ENCODE assay signal across 8 cellular contexts in genomic region chr12:120538281-120539156, GRCh38. TPM values are rescaled to one million over a fixed set of nuclear protein-coding genes. Genes with fewer than 3 reads are reported as not detected.
DNase-seq lines count a peak whose midpoint lies in the region; ATAC-seq, FAIRE-seq and TF ChIP-seq lines count a peak whose summit lies in the region.

No MANE protein-coding gene starts in this region.

- peak in 1 of 4 donors; percentile 34 for TF ChIP-seq EP300 in sigmoid colon (IDR thresholded peaks at IDR 0.05)

- peak overlapping the region; percentile 94 for H3K4me3 Mint-ChIP-seq in activated T-cell treated with anti-CD3 and anti-CD28 coated beads, Interleukin-2, amount 50 U/mL, for 24 hours
- H3K4me3 Mint-ChIP-seq in activated CD4-positive, alpha-beta memory T cell treated with anti-CD3 and anti-CD28 coated beads, Interleukin-2, amount 10 ng/mL, durations not matched to agents 7 days and 5 days, result peak overlapping the region; percentile 88

- ATAC-seq in Right ventricle myocardium superior (ENCODE audit: poor library complexity), result peak; percentile 77

- H3K4me1 ChIP-seq in sigmoid colon, result peaks cover 0 to 86% (median 82%) of the 10 kb centered on the region in 4 donors

- no peak for TF ChIP-seq CTCF in sigmoid colon (IDR thresholded peaks at IDR 0.05)

- TF ChIP-seq POLR2A in sigmoid colon (IDR thresholded peaks at IDR 0.05) (no peak), GM12891 (IDR thresholded peaks at IDR 0.05; ENCODE audit: low read depth, low read length) (no peak)

- H3K27me3 ChIP-seq in sigmoid colon, result no peaks in the 10 kb centered on the region

- H3K9me3 ChIP-seq in sigmoid colon, result no peaks in the 10 kb centered on the region

- no peak for DNase-seq in activated T-cell treated with anti-CD3 and anti-CD28 coated beads, Interleukin-2, amount 50 U/mL, for 24 hours
- no peak for DNase-seq in activated T-cell treated with anti-CD3 and anti-CD28 coated beads, Interleukin-2, amount 50 U/mL, for 1 hour
- no peak for DNase-seq in activated CD4-positive, alpha-beta memory T cell treated with anti-CD3 and anti-CD28 coated beads, Interleukin-2, amount 10 ng/mL, durations not matched to agents 7 days and 5 days
- DNase-seq in Right ventricle myocardium superior (peak; percentile 77), sigmoid colon (peak; percentile 84), GM12891 (ENCODE audit: insufficient read length, low spot score) (no peak), NOMO-1 treated with dmso at 0.1 percent for 144 hours (lab: John Stamatoyannopoulos, UW; ENCODE audit: unreplicated experiment) (no peak), C1 segment of cervical spinal cord (lab: John Stamatoyannopoulos, UW) (no peak)

- CTCF ChIA-PET in activated CD4-positive, alpha-beta memory T cell treated with anti-CD3 and anti-CD28 coated beads, Interleukin-2, amount 10 ng/mL, durations not matched to agents 7 days and 5 days (lab: Charles Lee), result interaction anchor here (1.2 to 1.8 kb wide), 4 partner anchors 22 to 521 kb away, joined by 3 to 5 read pairs (median 4); no protein-coding TSS in a partner anchor

- 14 to 22% methylated on average over 6 of the region's 6 CpGs for WGBS in sigmoid colon, 2 donors

- intact Hi-C loops in Right ventricle myocardium superior (cut with DNase I) (no loop called here), sigmoid colon (cut with DNase I) (loop anchor here (10.0 kb wide), 1 partner anchor 104 kb away; the partner anchor contains the start of gene COX6A1)

- H3K27ac ChIP-seq in sigmoid colon, result peak overlapping the region; percentile 93 to 99 (median 96)

- H3K36me3 ChIP-seq in sigmoid colon, result peaks cover 0 to 10% (median 0%) of the 10 kb centered on the region in 4 donors

- no peak for FAIRE-seq in GM12891 (lab: Jason Lieb, UNC)

- H3K27ac Mint-ChIP-seq in activated T-cell treated with anti-CD3 and anti-CD28 coated beads, Interleukin-2, amount 50 U/mL, for 24 hours, result peak overlapping the region; percentile 85
- peak overlapping the region; percentile 93 for H3K27ac Mint-ChIP-seq in activated CD4-positive, alpha-beta memory T cell treated with anti-CD3 and anti-CD28 coated beads, Interleukin-2, amount 10 ng/mL, durations not matched to agents 7 days and 5 days

- H3K4me3 ChIP-seq in sigmoid colon, result peak overlapping the region in 3 of 4 donors; percentile 13 to 98 (median 92)

- H3K27me3 Mint-ChIP-seq in activated T-cell treated with anti-CD3 and anti-CD28 coated beads, Interleukin-2, amount 50 U/mL, for 24 hours, result no peaks in the 10 kb centered on the region
- no peaks in the 10 kb centered on the region for H3K27me3 Mint-ChIP-seq in activated CD4-positive, alpha-beta memory T cell treated with anti-CD3 and anti-CD28 coated beads, Interleukin-2, amount 10 ng/mL, durations not matched to agents 7 days and 5 days

- H3K9me3 Mint-ChIP-seq in activated T-cell treated with anti-CD3 and anti-CD28 coated beads, Interleukin-2, amount 50 U/mL, for 24 hours, result no peaks in the 10 kb centered on the region
- no peaks in the 10 kb centered on the region for H3K9me3 Mint-ChIP-seq in activated CD4-positive, alpha-beta memory T cell treated with anti-CD3 and anti-CD28 coated beads, Interleukin-2, amount 10 ng/mL, durations not matched to agents 7 days and 5 days

- POLR2A ChIA-PET in activated CD4-positive, alpha-beta memory T cell treated with anti-CD3 and anti-CD28 coated beads, Interleukin-2, amount 10 ng/mL, durations not matched to agents 7 days and 5 days (lab: Charles Lee), result interaction anchor here (0.6 to 3.7 kb wide), 15 partner anchors 9 to 814 kb away, joined by 3 to 33 read pairs (median 4); partner anchors contain the start of genes ANAPC5, COQ5, DYNLL1 and POP5

- H3K4me1 Mint-ChIP-seq in activated T-cell treated with anti-CD3 and anti-CD28 coated beads, Interleukin-2, amount 50 U/mL, for 24 hours (ENCODE audit: low read depth), result peaks cover 66% of the 10 kb centered on the region
- peaks cover 55% of the 10 kb centered on the region for H3K4me1 Mint-ChIP-seq in activated CD4-positive, alpha-beta memory T cell treated with anti-CD3 and anti-CD28 coated beads, Interleukin-2, amount 10 ng/mL, durations not matched to agents 7 days and 5 days

- H3K36me3 Mint-ChIP-seq in activated T-cell treated with anti-CD3 and anti-CD28 coated beads, Interleukin-2, amount 50 U/mL, for 24 hours (ENCODE audit: low read depth), result peaks cover 85% of the 10 kb centered on the region
- H3K36me3 Mint-ChIP-seq in activated CD4-positive, alpha-beta memory T cell treated with anti-CD3 and anti-CD28 coated beads, Interleukin-2, amount 10 ng/mL, durations not matched to agents 7 days and 5 days (ENCODE audit: low read depth), result peaks cover 65% of the 10 kb centered on the region

TF ChIP-seq in GM12891, 5 proteins besides CTCF, POLR2A, EP300 and RAD21:
- TF ChIP-seq POU2F2 (IDR thresholded peaks at IDR 0.05; ENCODE audit: low read depth, low read length) (no peak), POLR2AphosphoS5 (IDR thresholded peaks at IDR 0.05; ENCODE audit: low read depth, low read length) (no peak), PAX5 (IDR thresholded peaks at IDR 0.05; ENCODE audit: insufficient read depth, low read length, severe bottlenecking) (no peak), TAF1 (IDR thresholded peaks at IDR 0.05; ENCODE audit: low read depth, low read length) (no peak), SPI1 (IDR thresholded peaks at IDR 0.05; ENCODE audit: low read depth, low read length) (no peak)

RNA-seq across cellular contexts. Expression of gene RNF10, which starts 4.4 kb away (rescaled TPM):
- 100 to 1,000 TPM; 225 to 229 TPM for total RNA-seq in activated CD4-positive, alpha-beta memory T cell treated with anti-CD3 and anti-CD28 coated beads, Interleukin-2, amount 10 ng/mL, durations not matched to agents 7 days and 5 days
- total RNA-seq in Right ventricle myocardium superior, result 242 TPM
- 100 to 1,000 TPM; 106 to 165 (median 110) TPM for total RNA-seq in sigmoid colon
- polyA plus RNA-seq in sigmoid colon, result 100 to 1,000 TPM; 115 to 177 (median 141) TPM
- 75.8 TPM for polyA plus RNA-seq in GM12891 (2012; ENCODE audit: low read depth, missing spikeins)

RNA-seq across cellular contexts. Expression of gene COQ5, which starts 9.6 kb away (rescaled TPM):
- total RNA-seq in activated CD4-positive, alpha-beta memory T cell treated with anti-CD3 and anti-CD28 coated beads, Interleukin-2, amount 10 ng/mL, durations not matched to agents 7 days and 5 days, result 10 to 100 TPM; 30.3 to 30.8 TPM
- total RNA-seq in Right ventricle myocardium superior (44.0 TPM), sigmoid colon (10 to 100 TPM; 17.4 to 29.4 (median 26.4) TPM)
- polyA plus RNA-seq in sigmoid colon, result 10 to 100 TPM; 29.2 to 62.9 (median 38.4) TPM
- 39.8 TPM for polyA plus RNA-seq in GM12891 (2012; ENCODE audit: low read depth, missing spikeins)

RNA-seq across cellular contexts. Expression of gene DYNLL1, which starts 42.6 kb away (rescaled TPM):
- 100 to 1,000 TPM; 209 to 216 TPM for total RNA-seq in activated CD4-positive, alpha-beta memory T cell treated with anti-CD3 and anti-CD28 coated beads, Interleukin-2, amount 10 ng/mL, durations not matched to agents 7 days and 5 days
- total RNA-seq in Right ventricle myocardium superior (154 TPM), sigmoid colon (100 to 1,000 TPM; 204 to 254 (median 235) TPM)
- 100 to 1,000 TPM; 285 to 942 (median 912) TPM for polyA plus RNA-seq in sigmoid colon
- polyA plus RNA-seq in GM12891 (2012; ENCODE audit: low read depth, missing spikeins), result 288 TPM

RNA-seq across cellular contexts. Expression of gene POP5, which starts 42.7 kb away (rescaled TPM):
- total RNA-seq in activated CD4-positive, alpha-beta memory T cell treated with anti-CD3 and anti-CD28 coated beads, Interleukin-2, amount 10 ng/mL, durations not matched to agents 7 days and 5 days, result 10 to 100 TPM; 37.6 to 38.8 TPM
- total RNA-seq in Right ventricle myocardium superior (40.9 TPM), sigmoid colon (10 to 100 TPM; 21.0 to 33.4 (median 25.2) TPM)
- 10 to 100 TPM; 27.6 to 58.0 (median 28.4) TPM for polyA plus RNA-seq in sigmoid colon
- 63.3 TPM for polyA plus RNA-seq in GM12891 (2012; ENCODE audit: low read depth, missing spikeins)

Comparison
In these comparisons a context has a peak if more than half of its experiments do, and no peak if none do; other contexts are left out.
1. DNase-seq: peak in Right ventricle myocardium superior (single experiment) and sigmoid colon (single experiment); none in activated T-cell treated with anti-CD3 and anti-CD28 coated beads, Interleukin-2, amount 50 U/mL, for 24 hours (single experiment), activated T-cell treated with anti-CD3 and anti-CD28 coated beads, Interleukin-2, amount 50 U/mL, for 1 hour (single experiment), activated CD4-positive, alpha-beta memory T cell treated with anti-CD3 and anti-CD28 coated beads, Interleukin-2, amount 10 ng/mL, durations not matched to agents 7 days and 5 days (single experiment), GM12891 (single experiment), NOMO-1 treated with dmso at 0.1 percent for 144 hours (single experiment) and C1 segment of cervical spinal cord (0 of 14).